ENCODE assay signal across 8 cellular contexts in the genomic region with DNA sequence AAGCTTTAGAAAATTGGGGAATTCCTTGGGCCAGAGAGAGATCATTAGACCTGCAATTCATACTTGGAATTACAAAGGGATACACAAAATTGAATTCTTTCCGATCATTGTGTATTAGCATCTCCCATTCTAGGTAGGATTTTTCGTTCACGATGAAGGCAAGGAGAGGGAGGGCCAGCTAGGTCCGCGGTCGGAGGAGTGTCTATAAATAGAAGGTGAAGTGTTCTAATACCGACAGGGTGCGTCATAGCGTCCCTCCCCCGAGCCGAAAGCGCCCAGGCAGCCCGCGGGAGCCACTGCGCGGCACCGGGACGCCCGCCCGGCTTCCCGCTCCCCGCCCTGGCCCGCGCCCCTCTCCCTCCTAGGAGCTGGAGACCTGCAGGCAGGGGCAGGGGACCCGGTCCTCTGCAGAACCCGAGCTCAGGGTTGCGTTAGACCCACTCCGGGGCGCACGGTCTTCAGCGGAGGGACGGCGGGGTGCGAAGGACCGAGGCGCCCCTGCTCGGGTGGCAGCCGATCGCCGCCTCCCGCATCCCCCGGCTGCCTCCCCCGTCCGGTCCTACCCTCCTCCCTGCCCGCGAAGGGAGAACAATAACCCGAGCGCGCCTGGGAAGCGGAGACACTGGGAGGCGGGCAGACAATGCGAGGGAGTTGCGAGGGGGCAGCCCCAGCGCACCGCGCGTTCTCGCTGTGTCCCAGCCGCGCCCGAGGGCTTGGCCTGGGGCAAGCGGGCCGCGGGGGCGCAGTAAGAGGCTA.
DNase-seq lines count a peak whose midpoint lies in the region; ATAC-seq and TF ChIP-seq lines count a peak whose summit lies in the region.

No MANE protein-coding gene starts in this region.

- H3K4me3 ChIP-seq in CD8-positive, alpha-beta T cell (ENCODE audit: low read depth, low read length): peak overlapping the region; percentile 68
- peak overlapping the region; percentile 62 for H3K4me3 ChIP-seq in ectodermal cell (ENCODE audit: insufficient read depth, low read depth, low read length)

- WGBS in ectodermal cell, 2 experiments: 0% methylated on average over 65 of the region's 65 CpGs

- H3K36me3 ChIP-seq in CD8-positive, alpha-beta T cell (ENCODE audit: insufficient read depth, low read length): no peaks in the 10 kb centered on the region
- H3K36me3 ChIP-seq in ectodermal cell (ENCODE audit: control insufficient read depth, insufficient read depth, low read length): no peaks in the 10 kb centered on the region

- H3K27me3 ChIP-seq in CD8-positive, alpha-beta T cell (ENCODE audit: insufficient read depth, low read length): no peaks in the 10 kb centered on the region
- H3K27me3 ChIP-seq in ectodermal cell (ENCODE audit: control insufficient read depth, insufficient read depth, low read length, poor library complexity, severe bottlenecking): peaks cover 24% of the 10 kb centered on the region

- peak overlapping the region; percentile 93 for H3K27ac Mint-ChIP-seq in CD8-positive, alpha-beta T cell
- peak overlapping the region; percentile 79 for H3K27ac Mint-ChIP-seq in activated CD4-positive, alpha-beta memory T cell treated with anti-CD3 and anti-CD28 coated beads, Interleukin-2, amount 10 ng/mL, durations not matched to agents 7 days and 5 days

- peak; percentile 45 to 81 (median 68) for DNase-seq in CD8-positive, alpha-beta T cell
- DNase-seq in NCI-H69 (lab: John Stamatoyannopoulos, UW) (peak; percentile 75), medulla oblongata (ENCODE audit: extremely low spot score) (peak; percentile 92)
- peak; percentile 84 for DNase-seq in activated CD4-positive, alpha-beta memory T cell treated with anti-CD3 and anti-CD28 coated beads, Interleukin-2, amount 10 ng/mL, durations not matched to agents 7 days and 5 days
- DNase-seq in stimulated activated CD4-positive, alpha-beta T cell treated with anti-CD3 and anti-CD28 coated beads, TNF-alpha, amount 100 ng/mL, for 48 hours (ENCODE audit: low read depth in 3 of 3): peak; percentile 52 to 64 (median 60)

- intact Hi-C loops in CD8-positive, alpha-beta T cell (cut with DNase I, micrococcal nuclease): loop anchor here (1.0 to 5.0 kb wide), 7 partner anchors 17 to 121 kb away; partner anchors contain the start of gene SERTAD2 (in 1 of the 2)

- no peak for TF ChIP-seq CTCF in CD8-positive, alpha-beta T cell (IDR thresholded peaks at IDR 0.05)

- ATAC-seq in CD8-positive, alpha-beta T cell: peak; percentile 74
- ATAC-seq in GM19395 (IDR thresholded peaks at IDR 0.05; ENCODE audit: unreplicated experiment) (peak; percentile 92), HG03521 (IDR thresholded peaks at IDR 0.05; ENCODE audit: unreplicated experiment) (peak; percentile 86)

- H3K27ac ChIP-seq in CD8-positive, alpha-beta T cell (ENCODE audit: low read depth, low read length): peak overlapping the region; percentile 61
- H3K27ac ChIP-seq in ectodermal cell (ENCODE audit: insufficient read depth, low read depth, low read length, poor library complexity, severe bottlenecking): peak overlapping the region; percentile 76

- no peaks in the 10 kb centered on the region for H3K27me3 Mint-ChIP-seq in CD8-positive, alpha-beta T cell (ENCODE audit: low read depth)
- H3K27me3 Mint-ChIP-seq in activated CD4-positive, alpha-beta memory T cell treated with anti-CD3 and anti-CD28 coated beads, Interleukin-2, amount 10 ng/mL, durations not matched to agents 7 days and 5 days: peaks cover 15% of the 10 kb centered on the region

- peaks cover 11% of the 10 kb centered on the region for H3K4me1 ChIP-seq in CD8-positive, alpha-beta T cell (ENCODE audit: insufficient read depth, low read length)
- peaks cover 3% of the 10 kb centered on the region for H3K4me1 ChIP-seq in ectodermal cell (ENCODE audit: control insufficient read depth, insufficient read depth, low read length)

- CTCF ChIA-PET in CD8-positive, alpha-beta T cell (lab: Charles Lee): interaction anchor here (0.9 to 2.1 kb wide), 12 partner anchors 8 to 163 kb away, joined by 3 to 13 read pairs (median 6); partner anchors contain the start of gene SERTAD2
- CTCF ChIA-PET in activated CD4-positive, alpha-beta memory T cell treated with anti-CD3 and anti-CD28 coated beads, Interleukin-2, amount 10 ng/mL, durations not matched to agents 7 days and 5 days (lab: Charles Lee): interaction anchor here (0.6 to 1.6 kb wide), 18 partner anchors 8 to 437 kb away, joined by 3 to 8 read pairs (median 3); partner anchors contain the start of gene SERTAD2

- POLR2A ChIA-PET in CD8-positive, alpha-beta T cell (lab: Charles Lee): interaction anchor here (0.6 to 2.3 kb wide), 12 partner anchors 13 to 159 kb away, joined by 3 to 30 read pairs (median 4); partner anchors contain the start of gene SERTAD2
- POLR2A ChIA-PET in activated CD4-positive, alpha-beta memory T cell treated with anti-CD3 and anti-CD28 coated beads, Interleukin-2, amount 10 ng/mL, durations not matched to agents 7 days and 5 days (lab: Charles Lee): interaction anchor here (0.6 to 4.1 kb wide), 20 partner anchors 12 to 483 kb away, joined by 3 to 59 read pairs (median 4); partner anchors contain the start of genes AFTPH and SERTAD2

- H3K4me3 Mint-ChIP-seq in CD8-positive, alpha-beta T cell: peak overlapping the region; percentile 92
- peak overlapping the region; percentile 80 for H3K4me3 Mint-ChIP-seq in activated CD4-positive, alpha-beta memory T cell treated with anti-CD3 and anti-CD28 coated beads, Interleukin-2, amount 10 ng/mL, durations not matched to agents 7 days and 5 days

- peaks cover 4% of the 10 kb centered on the region for H3K36me3 Mint-ChIP-seq in CD8-positive, alpha-beta T cell
- H3K36me3 Mint-ChIP-seq in activated CD4-positive, alpha-beta memory T cell treated with anti-CD3 and anti-CD28 coated beads, Interleukin-2, amount 10 ng/mL, durations not matched to agents 7 days and 5 days (ENCODE audit: low read depth): no peaks in the 10 kb centered on the region

- H3K4me1 Mint-ChIP-seq in CD8-positive, alpha-beta T cell (ENCODE audit: low read depth): peaks cover 16% of the 10 kb centered on the region
- H3K4me1 Mint-ChIP-seq in activated CD4-positive, alpha-beta memory T cell treated with anti-CD3 and anti-CD28 coated beads, Interleukin-2, amount 10 ng/mL, durations not matched to agents 7 days and 5 days: peaks cover 23% of the 10 kb centered on the region

- no peaks in the 10 kb centered on the region for H3K9me3 ChIP-seq in CD8-positive, alpha-beta T cell (ENCODE audit: low read length)
- H3K9me3 ChIP-seq in ectodermal cell (ENCODE audit: control insufficient read depth, low read length): no peaks in the 10 kb centered on the region

- no peaks in the 10 kb centered on the region for H3K9me3 Mint-ChIP-seq in CD8-positive, alpha-beta T cell
- H3K9me3 Mint-ChIP-seq in activated CD4-positive, alpha-beta memory T cell treated with anti-CD3 and anti-CD28 coated beads, Interleukin-2, amount 10 ng/mL, durations not matched to agents 7 days and 5 days: no peaks in the 10 kb centered on the region

Comparison
In these comparisons a context has a peak if more than half of its experiments do, and no peak if none do; other contexts are left out.
1. Peak in every context shown above with its lines: DNase-seq, ATAC-seq, H3K4me3 ChIP-seq and H3K27ac ChIP-seq.